Comparison of ENCODE assay signal across 9 cellular contexts in genomic region chr16:81652798-81653505, GRCh38.
DNase-seq lines count a peak whose midpoint lies in the region; ATAC-seq and TF ChIP-seq lines count a peak whose summit lies in the region.
"Had no signal": no experiment of that assay in that cellular context is flagged by ENCODE, and none has a peak within 500 bp of the region (broad histone marks: within the 10 kb centered on the region; RNA-seq: fewer than 3 reads in every experiment).

No MANE protein-coding gene starts in this region.

- no peaks in the 10 kb centered on the region; the same call in none of the 2 replicates for H3K36me3 ChIP-seq in MG63

- peak; percentile 56 for ATAC-seq in HG03095 (IDR thresholded peaks at IDR 0.05; ENCODE audit: unreplicated experiment)
- ATAC-seq in activated T-cell treated with anti-CD3 and anti-CD28 coated beads, Interleukin-2, amount 50 U/mL, for 4 hours = no peak
- no peak for ATAC-seq in GM18870 (IDR thresholded peaks at IDR 0.05; ENCODE audit: unreplicated experiment)

- H3K9me3 Mint-ChIP-seq in progenitor cell of endocrine pancreas (ENCODE audit: low read depth) = no peaks in the 10 kb centered on the region
- H3K9me3 Mint-ChIP-seq in activated T-cell treated with anti-CD3 and anti-CD28 coated beads, Interleukin-2, amount 50 U/mL, for 4 hours = no peaks in the 10 kb centered on the region

- DNase-seq in NCI-H748 treated with DMSO at 0.1 percent for 48 hours (lab: John Stamatoyannopoulos, UW) = peak; percentile 70
- DNase-seq in progenitor cell of endocrine pancreas (ENCODE audit: low spot score, unreplicated experiment) = no peak
- DNase-seq in activated T-cell treated with anti-CD3 and anti-CD28 coated beads, Interleukin-2, amount 50 U/mL, for 4 hours = no peak
- no peak for DNase-seq in head of caudate nucleus
- no peak for DNase-seq in MG63
- DNase-seq: HCEC 1CT had no signal

- intact Hi-C loops in head of caudate nucleus (cut with DNase I) = no loop called here

- H3K27ac Mint-ChIP-seq in progenitor cell of endocrine pancreas = peak overlapping the region; percentile 56

- H3K27me3 Mint-ChIP-seq in progenitor cell of endocrine pancreas = no peaks in the 10 kb centered on the region
- no peaks in the 10 kb centered on the region for H3K27me3 Mint-ChIP-seq in activated T-cell treated with anti-CD3 and anti-CD28 coated beads, Interleukin-2, amount 50 U/mL, for 4 hours (ENCODE audit: low read depth)

- no peak for TF ChIP-seq CTCF in progenitor cell of endocrine pancreas (IDR thresholded peaks at IDR 0.05; ENCODE audit: unreplicated experiment)

- H3K9me3 ChIP-seq in MG63 = no peaks in the 10 kb centered on the region

- no peaks in the 10 kb centered on the region for H3K27me3 ChIP-seq in MG63

- no peak overlapping the region for H3K4me3 Mint-ChIP-seq in progenitor cell of endocrine pancreas (ENCODE audit: low read depth)
- no peak overlapping the region for H3K4me3 Mint-ChIP-seq in activated T-cell treated with anti-CD3 and anti-CD28 coated beads, Interleukin-2, amount 50 U/mL, for 4 hours

- no peak overlapping the region for H3K4me3 ChIP-seq in MG63

- peak; percentile 26 for TF ChIP-seq POLR2A in GM18526 (IDR thresholded peaks at IDR 0.05; ENCODE audit: extremely low read depth, insufficient read length)

- peaks cover 17% of the 10 kb centered on the region for H3K4me1 Mint-ChIP-seq in progenitor cell of endocrine pancreas (ENCODE audit: low read depth)
- H3K4me1 Mint-ChIP-seq in activated T-cell treated with anti-CD3 and anti-CD28 coated beads, Interleukin-2, amount 50 U/mL, for 4 hours (ENCODE audit: low read depth) = peaks cover 3% of the 10 kb centered on the region

- peaks cover 5% of the 10 kb centered on the region for H3K36me3 Mint-ChIP-seq in progenitor cell of endocrine pancreas (ENCODE audit: insufficient read depth)
- H3K36me3 Mint-ChIP-seq in activated T-cell treated with anti-CD3 and anti-CD28 coated beads, Interleukin-2, amount 50 U/mL, for 4 hours (ENCODE audit: insufficient read depth) = peaks cover 16% of the 10 kb centered on the region
